Comparison of ENCODE assay signal across 10 cellular contexts in the genomic region with DNA sequence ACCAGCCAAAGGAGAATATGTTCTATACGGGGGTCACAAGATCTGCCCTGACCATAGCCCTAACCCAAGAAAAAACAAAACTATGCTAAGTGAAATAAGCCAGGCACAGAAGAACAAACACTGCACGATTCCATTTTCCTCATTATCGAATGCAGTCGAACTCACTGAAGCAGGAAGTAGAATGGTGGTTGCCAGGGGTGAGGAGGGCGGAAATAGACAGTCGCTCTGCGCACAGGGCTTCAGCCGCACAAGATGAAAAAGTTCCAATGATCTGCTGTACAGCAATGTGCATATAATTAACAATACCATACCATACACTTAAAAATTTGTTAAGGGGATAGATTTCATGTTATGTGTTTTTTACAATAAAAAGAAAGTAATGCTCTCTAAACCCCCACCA.
"Had no signal": no experiment of that assay in that cellular context is flagged by ENCODE, and none has a peak within 500 bp of the region (broad histone marks: within the 10 kb centered on the region; RNA-seq: fewer than 3 reads in every experiment).

No MANE protein-coding gene starts in this region.

- H3K4me3 ChIP-seq: HAP-1 had no signal

- H3K36me3 ChIP-seq: HAP-1 had no signal

- H3K27ac Mint-ChIP-seq: HFFc6, IgD-negative memory B cell had no signal

- H3K9ac ChIP-seq: KMS-11 had no signal

- DNase-seq: H7, HFFc6, Karpas-422, KBM-7 had no signal

- H3K4me1 ChIP-seq: HAP-1 had no signal

- H3K27ac ChIP-seq: HL-60, KMS-11 had no signal

- H3K4me2 ChIP-seq: KMS-11 had no signal

- H3K27me3 Mint-ChIP-seq: IgD-negative memory B cell had no signal

- H3K4me3 Mint-ChIP-seq: HFFc6, IgD-negative memory B cell had no signal

- H3K9me3 Mint-ChIP-seq: HFFc6, IgD-negative memory B cell had no signal

- ATAC-seq: HCT116, HepG2 had no signal
